Comparison of ENCODE assay signal across 8 cellular contexts in genomic region chr16:81315271-81316175, GRCh38. TPM values are rescaled to one million over a fixed set of nuclear protein-coding genes. Genes with fewer than 3 reads are reported as not detected.
A peak's percentile ranks its signal among the peaks of the same experiment; 100 is the strongest.
DNase-seq lines count a peak whose midpoint lies in the region; ATAC-seq, FAIRE-seq and TF ChIP-seq lines count a peak whose summit lies in the region.

No MANE protein-coding gene starts in this region.

- no peak for FAIRE-seq in frontal cortex (lab: Jason Lieb, UNC)

- peaks cover 0 to 46% (median 0%) of the 10 kb centered on the region in 4 donors for H3K4me1 ChIP-seq in Peyer's patch
- peaks cover 21% of the 10 kb centered on the region for H3K4me1 ChIP-seq in neuron (ENCODE audit: insufficient read depth, low read length)
- peaks cover 15 to 24% of the 10 kb centered on the region in 2 donors for H3K4me1 ChIP-seq in thyroid gland

- intact Hi-C loops in thyroid gland (cut with DNase I) = loop anchor here (10.0 kb wide), 2 partner anchors 221 to 311 kb away; partner anchors contain the start of genes CENPN, CMC2 and GCSH

- ATAC-seq in HG02970 (IDR thresholded peaks at IDR 0.05; ENCODE audit: low FRiP score, unreplicated experiment) = peak; percentile 25

- peak; percentile 14 for DNase-seq in NCI-H748 (lab: John Stamatoyannopoulos, UW; ENCODE audit: unreplicated experiment)
- no peak for DNase-seq in NCI-H748 treated with DMSO at 0.1 percent for 48 hours (lab: John Stamatoyannopoulos, UW)
- DNase-seq in Peyer's patch = peak; percentile 37 to 81 (median 75)
- DNase-seq in activated naive CD4-positive, alpha-beta T cell treated with Interleukin-2 at 50 U/mL for 16 hours = peak; percentile 54
- DNase-seq in frontal cortex (ENCODE audit: low spot score in 2 of 2) = peak; percentile 41 to 52
- DNase-seq in thyroid gland = peak; percentile 74 to 78

- TF ChIP-seq CTCF in Peyer's patch (IDR thresholded peaks at IDR 0.05) (peak in 3 of 6 experiments; percentile 21 to 42 (median 35)), thyroid gland (IDR thresholded peaks at IDR 0.05) (peak in 1 of 6 experiments; percentile 25)

- 0 to 2% methylated on average over 21 to 31 of the region's 88 CpGs for WGBS in thyroid gland, 2 donors

- TF ChIP-seq POLR2A in Peyer's patch (IDR thresholded peaks at IDR 0.05) (peak; percentile 29 to 30), thyroid gland (IDR thresholded peaks at IDR 0.05) (peak in 1 of 2 donors; percentile 47)

- H3K4me3 ChIP-seq in Peyer's patch = peak overlapping the region; percentile 85 to 99 (median 98)
- H3K4me3 ChIP-seq in neuron (ENCODE audit: low read length) = peak overlapping the region; percentile 83
- peak overlapping the region; percentile 50 to 78 (median 71) for H3K4me3 ChIP-seq in thyroid gland (replicated peaks in 1 of 3)

- H3K36me3 ChIP-seq in Peyer's patch = no peaks in the 10 kb centered on the region
- H3K36me3 ChIP-seq in neuron (ENCODE audit: insufficient read depth, low read length) = no peaks in the 10 kb centered on the region
- no peaks in the 10 kb centered on the region for H3K36me3 ChIP-seq in thyroid gland

- H3K27ac ChIP-seq in Peyer's patch = peak overlapping the region; percentile 89 to 97 (median 94)
- H3K27ac ChIP-seq in thyroid gland = peak overlapping the region; percentile 64 to 91 (median 89)

- no peaks in the 10 kb centered on the region for H3K9me3 ChIP-seq in Peyer's patch
- no peaks in the 10 kb centered on the region for H3K9me3 ChIP-seq in neuron (ENCODE audit: low read length)
- H3K9me3 ChIP-seq in thyroid gland = no peaks in the 10 kb centered on the region

- H2AFZ ChIP-seq in neuron (ENCODE audit: low read depth, low read length) = peak overlapping the region; percentile 79

- H3K27me3 ChIP-seq in Peyer's patch = no peaks in the 10 kb centered on the region
- no peaks in the 10 kb centered on the region for H3K27me3 ChIP-seq in neuron (ENCODE audit: insufficient read depth, low read length)
- H3K27me3 ChIP-seq in thyroid gland = no peaks in the 10 kb centered on the region

RNA-seq across cellular contexts. Expression of gene GAN, which starts 0.8 kb away (rescaled TPM):
- 10 to 100 TPM in 3 of 4 donors, 1 to 10 TPM in 1; 7.4 to 15.2 (median 11.9) TPM for total RNA-seq in Peyer's patch
- total RNA-seq in frontal cortex = 22.8 TPM
- 10 to 100 TPM in 1 of 4 donors, 1 to 10 TPM in 3; 8.7 to 12.8 (median 9.5) TPM for total RNA-seq in thyroid gland
